Comparison of ENCODE assay signal across 16 cellular contexts in genomic region chr1:41537257-41537656, GRCh38. TPM values are rescaled to one million over a fixed set of nuclear protein-coding genes. Genes with fewer than 3 reads are reported as not detected.
DNase-seq lines count a peak whose midpoint lies in the region; ATAC-seq and TF ChIP-seq lines count a peak whose summit lies in the region.
"Had no signal": no experiment of that assay in that cellular context is flagged by ENCODE, and none has a peak within 500 bp of the region (broad histone marks: within the 10 kb centered on the region; RNA-seq: fewer than 3 reads in every experiment).

No MANE protein-coding gene starts in this region.

- H4K20me1 ChIP-seq in BLaER1 treated with 17β-estradiol and CSF1 and Interleukin-3, amounts not matched to agents 10 nM and 100 nM, result peaks cover 0 to 55% (median 0%) of the 10 kb centered on the region in 11 experiments; a peak in 6 of 22 replicates

- no peak for TF ChIP-seq CTCF in vagina (IDR thresholded peaks at IDR 0.05)

- peak overlapping the region in 9 of 11 experiments; percentile 21 to 77 (median 68); a peak in 16 of 22 replicates for H3K9ac ChIP-seq in BLaER1 treated with 17β-estradiol and CSF1 and Interleukin-3, amounts not matched to agents 10 nM and 100 nM
- H3K9ac ChIP-seq: neural progenitor cell had no signal

- H3K4me2 ChIP-seq in BLaER1 treated with 17β-estradiol and CSF1 and Interleukin-3, amounts not matched to agents 10 nM and 100 nM, result peak overlapping the region; percentile 70 to 96 (median 86)
- H3K4me2 ChIP-seq: neural progenitor cell had no signal

- H3K4me1 ChIP-seq in BLaER1 treated with 17β-estradiol and CSF1 and Interleukin-3, amounts not matched to agents 10 nM and 100 nM, result peaks cover 58 to 85% (median 78%) of the 10 kb centered on the region in 10 experiments
- H3K4me1 ChIP-seq in vagina, result peaks cover 12% of the 10 kb centered on the region

- peak overlapping the region in 9 of 11 experiments; percentile 39 to 87 (median 77); a peak in 20 of 22 replicates for H3K27ac ChIP-seq in BLaER1 treated with 17β-estradiol and CSF1 and Interleukin-3, amounts not matched to agents 10 nM and 100 nM
- H3K27ac ChIP-seq in vagina, result no peak overlapping the region
- H3K27ac ChIP-seq: gastroesophageal sphincter, neural progenitor cell had no signal

- no peak for ATAC-seq in sciatic nerve
- no peak for ATAC-seq in GM19023 (IDR thresholded peaks at IDR 0.05; ENCODE audit: unreplicated experiment)
- ATAC-seq in HG02623 (IDR thresholded peaks at IDR 0.05; ENCODE audit: unreplicated experiment), result no peak

- peak overlapping the region in 6 of 10 experiments; percentile 23 to 38 (median 27); a peak in 9 of 20 replicates for H3K4me3 ChIP-seq in BLaER1 treated with 17β-estradiol and CSF1 and Interleukin-3, amounts not matched to agents 10 nM and 100 nM
- H3K4me3 ChIP-seq in vagina, result no peak overlapping the region
- H3K4me3 ChIP-seq: gastroesophageal sphincter, neural progenitor cell had no signal

- TF ChIP-seq POLR2A in vagina (IDR thresholded peaks at IDR 0.05), result no peak

- no peaks in the 10 kb centered on the region for H3K9me3 ChIP-seq in BLaER1 treated with 17β-estradiol and CSF1 and Interleukin-3, amounts not matched to agents 10 nM and 100 nM (replicated peaks in 1 of 11)
- no peaks in the 10 kb centered on the region for H3K9me3 ChIP-seq in vagina
- H3K9me3 ChIP-seq: gastroesophageal sphincter had no signal

- peak; percentile 56 for DNase-seq in NAMALWA (ENCODE audit: low spot score)
- DNase-seq in glomerular visceral epithelial cell (ENCODE audit: extremely low spot score), result peak; percentile 42
- DNase-seq in sciatic nerve (ENCODE audit: low spot score), result peak; percentile 55
- DNase-seq in activated T-cell treated with anti-CD3 and anti-CD28 coated beads for 4 hours, result no peak
- DNase-seq in vagina (ENCODE audit: extremely low spot score in 2 of 2), result no peak
- DNase-seq: activated CD8-positive, alpha-beta memory T cell treated with anti-CD3 and anti-CD28 coated beads for 24 hours; C1 segment of cervical spinal cord; GF-D8; T-helper 9 cell had no signal

- H3K36me3 ChIP-seq in BLaER1 treated with 17β-estradiol and CSF1 and Interleukin-3, amounts not matched to agents 10 nM and 100 nM, result peaks cover 0 to 17% (median 0%) of the 10 kb centered on the region in 11 experiments; a peak in 5 of 22 replicates
- no peaks in the 10 kb centered on the region for H3K36me3 ChIP-seq in vagina
- H3K36me3 ChIP-seq: gastroesophageal sphincter, neural progenitor cell had no signal

- H3K27me3 ChIP-seq in BLaER1 treated with 17β-estradiol and CSF1 and Interleukin-3, amounts not matched to agents 10 nM and 100 nM, result no peaks in the 10 kb centered on the region
- H3K27me3 ChIP-seq in vagina, result no peaks in the 10 kb centered on the region
- H3K27me3 ChIP-seq: gastroesophageal sphincter, neural progenitor cell had no signal

- intact Hi-C loops in sciatic nerve (cut with DNase I), result no loop called here
- intact Hi-C loops in vagina (cut with DNase I), result no loop called here

RNA-seq across cellular contexts. Expression of gene EDN2, which starts 52.8 kb away (rescaled TPM):
- total RNA-seq in sciatic nerve (not detected), vagina (9.3 TPM)
- total RNA-seq: dermis microvascular lymphatic vessel endothelial cell, RPMI7951 had no signal

Comparison
In these comparisons a context has a peak if more than half of its experiments do, and no peak if none do; other contexts are left out.
1. H3K4me3 ChIP-seq: peak in BLaER1 treated with 17β-estradiol and CSF1 and Interleukin-3, amounts not matched to agents 10 nM and 100 nM (6 of 10); none in vagina (0 of 2).
2. DNase-seq: peak in NAMALWA (single experiment), glomerular visceral epithelial cell (single experiment) and sciatic nerve (single experiment); none in activated T-cell treated with anti-CD3 and anti-CD28 coated beads for 4 hours (single experiment) and vagina (0 of 2).
3. RNA of gene EDN2, which starts 52.8 kb away (total RNA-seq): 9.3 TPM in vagina (single experiment); not detected in sciatic nerve (single experiment); every median in the first group is over 10 times any median in the second.